In genomic region chr18:13269599-13270011, GRCh38 we compare ENCODE assay signal across 13 cellular contexts. TPM values are rescaled to one million over a fixed set of nuclear protein-coding genes. Genes with fewer than 3 reads are reported as not detected.
DNase-seq lines count a peak whose midpoint lies in the region; ATAC-seq, FAIRE-seq and TF ChIP-seq lines count a peak whose summit lies in the region.
"Had no signal": no experiment of that assay in that cellular context is flagged by ENCODE, and none has a peak within 500 bp of the region (broad histone marks: within the 10 kb centered on the region; RNA-seq: fewer than 3 reads in every experiment).

No MANE protein-coding gene starts in this region.

- no peak for TF ChIP-seq CTCF in activated CD8-positive, alpha-beta T cell treated with anti-CD3 and anti-CD28 coated beads for 36 hours (IDR thresholded peaks at IDR 0.05)
- no peak for TF ChIP-seq CTCF in left lung (IDR thresholded peaks at IDR 0.05)

- intact Hi-C loops in activated CD8-positive, alpha-beta T cell treated with anti-CD3 and anti-CD28 coated beads for 36 hours (cut with micrococcal nuclease), result loop anchor here (5.0 kb wide), 4 partner anchors 43 to 298 kb away; partner anchors contain the start of gene LDLRAD4
- intact Hi-C loops in left lung (cut with DNase I), result no loop called here

- H3K9me3 Mint-ChIP-seq in activated CD8-positive, alpha-beta T cell treated with anti-CD3 and anti-CD28 coated beads for 36 hours, result no peaks in the 10 kb centered on the region
- no peaks in the 10 kb centered on the region for H3K9me3 Mint-ChIP-seq in activated CD8-positive, alpha-beta T cell treated with anti-CD3 and anti-CD28 coated beads, Interleukin-2, amount 10 ng/mL, durations not matched to agents 7 days and 5 days (ENCODE audit: insufficient read depth)
- H3K9me3 Mint-ChIP-seq in activated naive CD8-positive, alpha-beta T cell treated with anti-CD3 and anti-CD28 coated beads, Interleukin-2, amount 10 ng/mL, durations not matched to agents 7 days and 5 days, result no peaks in the 10 kb centered on the region
- H3K9me3 Mint-ChIP-seq: natural killer cell treated with Interleukin-12 subunit alpha and Interleukin-12 subunit beta and Interleukin-15 and Interleukin-18, amount 100 ng/mL, for 72 hours; type B pancreatic cell had no signal

- TF ChIP-seq POLR2A in GM12892 (IDR thresholded peaks at IDR 0.05; ENCODE audit: low read depth, low read length), result no peak

- peak overlapping the region; percentile 13 for H3K27ac Mint-ChIP-seq in activated CD8-positive, alpha-beta T cell treated with anti-CD3 and anti-CD28 coated beads for 36 hours
- H3K27ac Mint-ChIP-seq in activated CD8-positive, alpha-beta T cell treated with anti-CD3 and anti-CD28 coated beads, Interleukin-2, amount 10 ng/mL, durations not matched to agents 7 days and 5 days, result no peak overlapping the region
- H3K27ac Mint-ChIP-seq in activated naive CD8-positive, alpha-beta T cell treated with anti-CD3 and anti-CD28 coated beads, Interleukin-2, amount 10 ng/mL, durations not matched to agents 7 days and 5 days, result peak overlapping the region; percentile 51
- H3K27ac Mint-ChIP-seq: natural killer cell treated with Interleukin-12 subunit alpha and Interleukin-12 subunit beta and Interleukin-15 and Interleukin-18, amount 100 ng/mL, for 72 hours; type B pancreatic cell had no signal

- no peak for ATAC-seq in activated CD8-positive, alpha-beta T cell treated with anti-CD3 and anti-CD28 coated beads for 36 hours
- ATAC-seq in activated CD8-positive, alpha-beta T cell treated with anti-CD3 and anti-CD28 coated beads, Interleukin-2, amount 10 ng/mL, durations not matched to agents 7 days and 5 days, result no peak
- ATAC-seq in activated naive CD8-positive, alpha-beta T cell treated with anti-CD3 and anti-CD28 coated beads, Interleukin-2, amount 10 ng/mL, durations not matched to agents 7 days and 5 days (ENCODE audit: low read depth), result no peak
- ATAC-seq in left lung (peak; percentile 55), HG03521 (IDR thresholded peaks at IDR 0.05; ENCODE audit: unreplicated experiment) (no peak)
- ATAC-seq: natural killer cell treated with Interleukin-12 subunit alpha and Interleukin-12 subunit beta and Interleukin-15 and Interleukin-18, amount 100 ng/mL, for 72 hours had no signal

- peak overlapping the region in 1 of 2 donors; percentile 2 for H3K27ac ChIP-seq in left lung
- peak overlapping the region; percentile 16 for H3K27ac ChIP-seq in substantia nigra (ENCODE audit: low read depth, low read length, poor library complexity, severe bottlenecking)

- H3K4me3 Mint-ChIP-seq in activated CD8-positive, alpha-beta T cell treated with anti-CD3 and anti-CD28 coated beads for 36 hours, result no peak overlapping the region
- no peak overlapping the region for H3K4me3 Mint-ChIP-seq in activated CD8-positive, alpha-beta T cell treated with anti-CD3 and anti-CD28 coated beads, Interleukin-2, amount 10 ng/mL, durations not matched to agents 7 days and 5 days
- no peak overlapping the region for H3K4me3 Mint-ChIP-seq in activated naive CD8-positive, alpha-beta T cell treated with anti-CD3 and anti-CD28 coated beads, Interleukin-2, amount 10 ng/mL, durations not matched to agents 7 days and 5 days
- H3K4me3 Mint-ChIP-seq: natural killer cell treated with Interleukin-12 subunit alpha and Interleukin-12 subunit beta and Interleukin-15 and Interleukin-18, amount 100 ng/mL, for 72 hours; type B pancreatic cell had no signal

- peak; percentile 66 for DNase-seq in activated CD8-positive, alpha-beta T cell treated with anti-CD3 and anti-CD28 coated beads for 36 hours
- DNase-seq in activated CD8-positive, alpha-beta T cell treated with anti-CD3 and anti-CD28 coated beads, Interleukin-2, amount 10 ng/mL, durations not matched to agents 7 days and 5 days, result no peak
- peak; percentile 9 for DNase-seq in activated naive CD8-positive, alpha-beta T cell treated with anti-CD3 and anti-CD28 coated beads, Interleukin-2, amount 10 ng/mL, durations not matched to agents 7 days and 5 days
- DNase-seq in left lung, result no peak
- DNase-seq in substantia nigra (lab: John Stamatoyannopoulos, UW), result peak in 13 of 49 donors; percentile 10 to 53 (median 31)
- no peak for DNase-seq in GM12892 (ENCODE audit: insufficient read length)
- no peak for DNase-seq in SIG-M5 treated with dmso at 0.1 percent for 504 hours (lab: John Stamatoyannopoulos, UW; ENCODE audit: unreplicated experiment)
- DNase-seq: activated naive CD4-positive, alpha-beta T cell; NCI-H1694 had no signal

- POLR2A ChIA-PET in activated CD8-positive, alpha-beta T cell treated with anti-CD3 and anti-CD28 coated beads for 36 hours (lab: Charles Lee), result interaction anchor here (2.3 to 6.8 kb wide), 2 partner anchors 8 to 107 kb away, joined by 7 to 60 read pairs; no protein-coding TSS in a partner anchor
- POLR2A ChIA-PET in activated CD8-positive, alpha-beta T cell treated with anti-CD3 and anti-CD28 coated beads, Interleukin-2, amount 10 ng/mL, durations not matched to agents 7 days and 5 days (lab: Charles Lee), result no interaction called here
- POLR2A ChIA-PET in activated naive CD8-positive, alpha-beta T cell treated with anti-CD3 and anti-CD28 coated beads, Interleukin-2, amount 10 ng/mL, durations not matched to agents 7 days and 5 days (lab: Charles Lee), result no interaction called here

- H3K4me1 Mint-ChIP-seq in activated CD8-positive, alpha-beta T cell treated with anti-CD3 and anti-CD28 coated beads for 36 hours (ENCODE audit: low read depth), result peaks cover 91% of the 10 kb centered on the region
- peaks cover 77% of the 10 kb centered on the region for H3K4me1 Mint-ChIP-seq in activated CD8-positive, alpha-beta T cell treated with anti-CD3 and anti-CD28 coated beads, Interleukin-2, amount 10 ng/mL, durations not matched to agents 7 days and 5 days (ENCODE audit: low read depth)
- peaks cover 48% of the 10 kb centered on the region for H3K4me1 Mint-ChIP-seq in activated naive CD8-positive, alpha-beta T cell treated with anti-CD3 and anti-CD28 coated beads, Interleukin-2, amount 10 ng/mL, durations not matched to agents 7 days and 5 days

- H3K27me3 Mint-ChIP-seq in activated CD8-positive, alpha-beta T cell treated with anti-CD3 and anti-CD28 coated beads for 36 hours, result no peaks in the 10 kb centered on the region
- no peaks in the 10 kb centered on the region for H3K27me3 Mint-ChIP-seq in activated CD8-positive, alpha-beta T cell treated with anti-CD3 and anti-CD28 coated beads, Interleukin-2, amount 10 ng/mL, durations not matched to agents 7 days and 5 days (ENCODE audit: low read depth)
- H3K27me3 Mint-ChIP-seq in activated naive CD8-positive, alpha-beta T cell treated with anti-CD3 and anti-CD28 coated beads, Interleukin-2, amount 10 ng/mL, durations not matched to agents 7 days and 5 days, result no peaks in the 10 kb centered on the region

- no peak for FAIRE-seq in GM12892 (lab: Jason Lieb, UNC)
- FAIRE-seq: endometrium had no signal

- CTCF ChIA-PET in activated CD8-positive, alpha-beta T cell treated with anti-CD3 and anti-CD28 coated beads for 36 hours (lab: Charles Lee), result interaction anchor here (0.7 to 1.2 kb wide), 3 partner anchors 21 to 53 kb away, joined by 3 read pairs; no protein-coding TSS in a partner anchor
- CTCF ChIA-PET in activated CD8-positive, alpha-beta T cell treated with anti-CD3 and anti-CD28 coated beads, Interleukin-2, amount 10 ng/mL, durations not matched to agents 7 days and 5 days (lab: Charles Lee), result interaction anchor here (1.4 kb wide), 1 partner anchor 53 kb away, joined by 4 read pairs; no protein-coding TSS in a partner anchor

- H3K27me3 ChIP-seq in left lung, result no peaks in the 10 kb centered on the region

- peaks cover 12 to 18% of the 10 kb centered on the region in 2 donors for H3K4me1 ChIP-seq in left lung

- no peak overlapping the region for H3K4me3 ChIP-seq in left lung

- H3K36me3 ChIP-seq in left lung, result no peaks in the 10 kb centered on the region

- H3K9me3 ChIP-seq in left lung, result no peaks in the 10 kb centered on the region

- H3K36me3 Mint-ChIP-seq in activated CD8-positive, alpha-beta T cell treated with anti-CD3 and anti-CD28 coated beads for 36 hours (ENCODE audit: low read depth), result peaks cover 17% of the 10 kb centered on the region
- peaks cover 22% of the 10 kb centered on the region for H3K36me3 Mint-ChIP-seq in activated CD8-positive, alpha-beta T cell treated with anti-CD3 and anti-CD28 coated beads, Interleukin-2, amount 10 ng/mL, durations not matched to agents 7 days and 5 days (ENCODE audit: low read depth)
- peaks cover 5% of the 10 kb centered on the region for H3K36me3 Mint-ChIP-seq in activated naive CD8-positive, alpha-beta T cell treated with anti-CD3 and anti-CD28 coated beads, Interleukin-2, amount 10 ng/mL, durations not matched to agents 7 days and 5 days
- H3K36me3 Mint-ChIP-seq: natural killer cell treated with Interleukin-12 subunit alpha and Interleukin-12 subunit beta and Interleukin-15 and Interleukin-18, amount 100 ng/mL, for 72 hours; type B pancreatic cell had no signal

RNA-seq across cellular contexts. Expression of gene LDLRAD4, which starts 51.0 kb away (rescaled TPM):
- total RNA-seq in activated CD8-positive, alpha-beta T cell treated with anti-CD3 and anti-CD28 coated beads for 36 hours, result 10 to 100 TPM; 37.3 to 38.5 TPM
- 10 to 100 TPM; 34.3 to 35.7 TPM for total RNA-seq in activated CD8-positive, alpha-beta T cell treated with anti-CD3 and anti-CD28 coated beads, Interleukin-2, amount 10 ng/mL, durations not matched to agents 7 days and 5 days
- 10 to 100 TPM; 40.3 to 44.3 TPM for total RNA-seq in activated naive CD8-positive, alpha-beta T cell treated with anti-CD3 and anti-CD28 coated beads, Interleukin-2, amount 10 ng/mL, durations not matched to agents 7 days and 5 days
- total RNA-seq in left lung, result 10 to 100 TPM; 22.6 to 26.6 TPM
- polyA plus RNA-seq in GM12892 (2012; ENCODE audit: missing spikeins), result 23.1 TPM

Comparison
In these comparisons a context has a peak if more than half of its experiments do, and no peak if none do; other contexts are left out.
1. DNase-seq: peak in activated CD8-positive, alpha-beta T cell treated with anti-CD3 and anti-CD28 coated beads for 36 hours (single experiment) and activated naive CD8-positive, alpha-beta T cell treated with anti-CD3 and anti-CD28 coated beads, Interleukin-2, amount 10 ng/mL, durations not matched to agents 7 days and 5 days (single experiment); none in activated CD8-positive, alpha-beta T cell treated with anti-CD3 and anti-CD28 coated beads, Interleukin-2, amount 10 ng/mL, durations not matched to agents 7 days and 5 days (single experiment), left lung (0 of 2), GM12892 (single experiment) and SIG-M5 treated with dmso at 0.1 percent for 504 hours (single experiment).